19 cellular contexts compared by ENCODE assay signal in genomic region chrX:2926664-2927275, GRCh38. TPM values are rescaled to one million over a fixed set of nuclear protein-coding genes. Genes with fewer than 3 reads are reported as not detected.
DNase-seq lines count a peak whose midpoint lies in the region; ATAC-seq and TF ChIP-seq lines count a peak whose summit lies in the region.
"Had no signal": no experiment of that assay in that cellular context is flagged by ENCODE, and none has a peak within 500 bp of the region (broad histone marks: within the 10 kb centered on the region; RNA-seq: fewer than 3 reads in every experiment).

No MANE protein-coding gene starts in this region.

- H3K27ac ChIP-seq in CD8-positive, alpha-beta memory T cell (ENCODE audit: low read depth, low read length): no peak overlapping the region
- H3K27ac ChIP-seq in HUES6 (ENCODE audit: low read depth, low read length) (no peak overlapping the region; the same call in 1 of the 2 replicates), hepatocyte (peak overlapping the region; percentile 100), neural progenitor cell (peak overlapping the region; percentile 84)

- peak overlapping the region; percentile 54 for H3K9ac ChIP-seq in HUES6 (ENCODE audit: low read length)
- H3K9ac ChIP-seq in neural progenitor cell: no peak overlapping the region

- H3K27me3 ChIP-seq in CD8-positive, alpha-beta memory T cell (ENCODE audit: insufficient read depth, low read length, poor library complexity, severe bottlenecking): no peaks in the 10 kb centered on the region
- H3K27me3 ChIP-seq in HUES6 (ENCODE audit: control insufficient read depth, insufficient read depth, low read length) (no peaks in the 10 kb centered on the region), hepatocyte (no peaks in the 10 kb centered on the region), neural progenitor cell (no peaks in the 10 kb centered on the region)
- H3K27me3 ChIP-seq: Peyer's patch, upper lobe of left lung had no signal

- no peaks in the 10 kb centered on the region for H3K79me2 ChIP-seq in hepatocyte
- H3K79me2 ChIP-seq in neural progenitor cell (ENCODE audit: low read depth): peaks cover 11% of the 10 kb centered on the region

- H3K4me1 ChIP-seq in CD8-positive, alpha-beta memory T cell (ENCODE audit: insufficient read depth, low read length): no peaks in the 10 kb centered on the region
- H3K4me1 ChIP-seq in HUES6 (ENCODE audit: control insufficient read depth, insufficient read depth, low read length) (peaks cover 16% of the 10 kb centered on the region), hepatocyte (ENCODE audit: insufficient read depth) (no peaks in the 10 kb centered on the region), neural progenitor cell (peaks cover 20% of the 10 kb centered on the region)

- peaks cover 0 to 7% (median 5%) of the 10 kb centered on the region in 3 donors for H3K4me1 Mint-ChIP-seq in CD8-positive, alpha-beta memory T cell
- H3K4me1 Mint-ChIP-seq in neural progenitor cell: peaks cover 24% of the 10 kb centered on the region

- H2AFZ ChIP-seq in hepatocyte: no peak overlapping the region
- no peak overlapping the region for H2AFZ ChIP-seq in neural progenitor cell (replicated peaks)

- H3K9me3 Mint-ChIP-seq in CD8-positive, alpha-beta memory T cell: peaks cover 0 to 9% (median 0%) of the 10 kb centered on the region in 5 donors
- H3K9me3 Mint-ChIP-seq in neural progenitor cell: peaks cover 14% of the 10 kb centered on the region
- H3K9me3 Mint-ChIP-seq: activated T-cell treated with anti-CD3 and anti-CD28 coated beads, Interleukin-2, amount 50 U/mL, for 4 hours had no signal

- H3K36me3 Mint-ChIP-seq in CD8-positive, alpha-beta memory T cell: peaks cover 0 to 4% (median 3%) of the 10 kb centered on the region in 3 donors
- H3K36me3 Mint-ChIP-seq in neural progenitor cell: peaks cover 22% of the 10 kb centered on the region
- H3K36me3 Mint-ChIP-seq: CD4-positive, alpha-beta memory T cell had no signal

- H3K9me2 ChIP-seq in hepatocyte (replicated peaks; ENCODE audit: insufficient read depth): no peaks in the 10 kb centered on the region

- H3K36me3 ChIP-seq in CD8-positive, alpha-beta memory T cell (ENCODE audit: insufficient read depth, low read length): no peaks in the 10 kb centered on the region
- H3K36me3 ChIP-seq in HUES6 (ENCODE audit: control insufficient read depth, insufficient read depth, low read length) (no peaks in the 10 kb centered on the region), hepatocyte (replicated peaks; ENCODE audit: insufficient read depth, low read depth) (no peaks in the 10 kb centered on the region), neural progenitor cell (no peaks in the 10 kb centered on the region)
- H3K36me3 ChIP-seq: Peyer's patch had no signal

- CTCF ChIA-PET in CD8-positive, alpha-beta memory T cell (lab: Charles Lee): no interaction called here

- H3K4me3 ChIP-seq in CD8-positive, alpha-beta memory T cell (ENCODE audit: low read length): no peak overlapping the region
- no peak overlapping the region for H3K4me3 ChIP-seq in HUES6 (ENCODE audit: low read depth, low read length)
- H3K4me3 ChIP-seq in hepatocyte: no peak overlapping the region
- no peak overlapping the region for H3K4me3 ChIP-seq in neural progenitor cell
- H3K4me3 ChIP-seq: upper lobe of left lung had no signal

- 95% methylated on average over 15 of the region's 15 CpGs for WGBS in hepatocyte (ENCODE audit: low lambda C conversion rate, missing lambda C conversion rate)

- ATAC-seq in GM19351 (IDR thresholded peaks at IDR 0.05; ENCODE audit: unreplicated experiment): no peak
- no peak for ATAC-seq in GM19023 (IDR thresholded peaks at IDR 0.05; ENCODE audit: unreplicated experiment)
- ATAC-seq: activated T-cell treated with anti-CD3 and anti-CD28 coated beads, Interleukin-2, amount 50 U/mL, for 4 hours had no signal

- TF ChIP-seq CTCF in hepatocyte (IDR thresholded peaks at IDR 0.05; ENCODE audit: poor library complexity) (no peak), neural progenitor cell (IDR thresholded peaks at IDR 0.05) (no peak)

- H3K4me2 ChIP-seq in hepatocyte (no peak overlapping the region), neural progenitor cell (peak overlapping the region; percentile 55)

- no peaks in the 10 kb centered on the region for H3K9me3 ChIP-seq in CD8-positive, alpha-beta memory T cell (ENCODE audit: low read length)
- H3K9me3 ChIP-seq in HUES6 (ENCODE audit: control insufficient read depth, insufficient read depth, low read depth, low read length) (no peaks in the 10 kb centered on the region), hepatocyte (ENCODE audit: low read depth) (no peaks in the 10 kb centered on the region), neural progenitor cell (ENCODE audit: low read depth) (no peaks in the 10 kb centered on the region)
- H3K9me3 ChIP-seq: Peyer's patch had no signal

- peaks cover 0 to 4% of the 10 kb centered on the region in 2 donors for H3K27me3 Mint-ChIP-seq in CD8-positive, alpha-beta memory T cell
- peaks cover 10% of the 10 kb centered on the region for H3K27me3 Mint-ChIP-seq in neural progenitor cell (ENCODE audit: insufficient read depth, low read depth)
- H3K27me3 Mint-ChIP-seq: CD4-positive, alpha-beta memory T cell had no signal

- no peaks in the 10 kb centered on the region for H4K20me1 ChIP-seq in hepatocyte (ENCODE audit: insufficient read depth, poor library complexity, severe bottlenecking)
- H4K20me1 ChIP-seq in neural progenitor cell (ENCODE audit: low read depth): no peaks in the 10 kb centered on the region

- peak overlapping the region in 4 of 8 donors; percentile 4 to 76 (median 44) for H3K27ac Mint-ChIP-seq in CD8-positive, alpha-beta memory T cell
- H3K27ac Mint-ChIP-seq in neural progenitor cell: peak overlapping the region; percentile 79
- H3K27ac Mint-ChIP-seq: activated naive CD4-positive, alpha-beta T cell treated with anti-CD3 and anti-CD28 coated beads for 36 hours had no signal

- DNase-seq in CD8-positive, alpha-beta memory T cell: no peak
- no peak for DNase-seq in hepatocyte (ENCODE audit: low spot score)
- no peak for DNase-seq in neural progenitor cell (ENCODE audit: low spot score)
- DNase-seq in amygdala (lab: John Stamatoyannopoulos, UW): no peak
- DNase-seq in SHP77 treated with DMSO at 0.1 percent for 48 hours (lab: John Stamatoyannopoulos, UW): no peak
- DNase-seq: activated naive CD4-positive, alpha-beta T cell treated with anti-CD3 and anti-CD28 coated beads for 36 hours; activated T-cell treated with anti-CD3 and anti-CD28 coated beads, Interleukin-2, amount 50 U/mL, for 4 hours; CD4-positive, alpha-beta memory T cell; cerebellar nuclear complex; DMS79; mammary epithelial cell; NCI-H1092; NCI-H1930; NCI-H526 treated with DMSO at 0.1 percent for 48 hours had no signal

- H3K4me3 Mint-ChIP-seq in CD8-positive, alpha-beta memory T cell: peak overlapping the region in 6 of 7 donors; percentile 4 to 68 (median 47)
- peak overlapping the region; percentile 71 for H3K4me3 Mint-ChIP-seq in neural progenitor cell
- H3K4me3 Mint-ChIP-seq: activated naive CD4-positive, alpha-beta T cell treated with anti-CD3 and anti-CD28 coated beads for 36 hours; activated T-cell treated with anti-CD3 and anti-CD28 coated beads, Interleukin-2, amount 50 U/mL, for 4 hours had no signal

- POLR2A ChIA-PET in CD8-positive, alpha-beta memory T cell (lab: Charles Lee): no interaction called here

- H3F3A ChIP-seq in neural progenitor cell (ENCODE audit: low read depth): peaks cover 67% of the 10 kb centered on the region

RNA-seq across cellular contexts. Expression of gene ARSD, which starts 2.4 kb away (rescaled TPM):
- 1 to 10 TPM; 1.6 to 2.2 TPM for total RNA-seq in CD8-positive, alpha-beta memory T cell
- 4.0 TPM for polyA plus RNA-seq in CD8-positive, alpha-beta memory T cell
- 32.9 and 34.2 TPM in 2 replicates for total RNA-seq in hepatocyte
- polyA plus RNA-seq in hepatocyte: 25.0 and 27.0 TPM in 2 replicates
- total RNA-seq in neural progenitor cell (ENCODE audit: low replicate concordance): 4.3 and 6.2 TPM in 2 replicates

Comparison
In these comparisons a context has a peak if more than half of its experiments do, and no peak if none do; other contexts are left out.
1. H3K27ac ChIP-seq: peak in hepatocyte (single experiment) and neural progenitor cell (single experiment); none in CD8-positive, alpha-beta memory T cell (single experiment) and HUES6 (single experiment).